Comparison of ENCODE assay signal across 10 cellular contexts in the genomic region with DNA sequence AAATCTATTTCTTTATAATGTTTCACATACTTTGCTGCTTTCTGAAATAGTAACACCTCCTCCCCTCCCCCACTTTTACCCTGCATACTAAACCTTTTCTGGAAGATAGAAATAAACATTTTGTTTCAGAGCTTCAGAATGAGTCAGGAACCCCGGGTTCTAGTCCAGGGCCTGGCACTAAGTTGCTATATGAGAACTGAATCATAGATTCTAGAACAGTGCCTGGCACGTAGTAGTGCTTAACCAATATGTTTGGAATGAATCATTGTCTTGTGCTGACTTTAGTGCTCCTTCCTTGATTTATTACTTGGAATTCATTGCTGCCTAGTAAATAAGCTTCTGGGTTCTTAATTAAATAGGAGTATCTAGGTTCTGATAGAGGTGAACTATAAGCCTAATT. TPM values are rescaled to one million over a fixed set of nuclear protein-coding genes. Genes with fewer than 3 reads are reported as not detected.
A peak's percentile ranks its signal among the peaks of the same experiment; 100 is the strongest.
DNase-seq lines count a peak whose midpoint lies in the region; ATAC-seq, FAIRE-seq and TF ChIP-seq lines count a peak whose summit lies in the region.
"Had no signal": no experiment of that assay in that cellular context is flagged by ENCODE, and none has a peak within 500 bp of the region (broad histone marks: within the 10 kb centered on the region; RNA-seq: fewer than 3 reads in every experiment).

No MANE protein-coding gene starts in this region.

- H4K20me1 ChIP-seq in keratinocyte (ENCODE audit: control insufficient read depth, extremely low read depth, insufficient read depth, low read length): no peaks in the 10 kb centered on the region

- ATAC-seq in activated CD4-positive, alpha-beta T cell treated with anti-CD3 and anti-CD28 coated beads for 36 hours: peak; percentile 95
- peak; percentile 67 for ATAC-seq in activated CD8-positive, alpha-beta T cell treated with anti-CD3 and anti-CD28 coated beads, Interleukin-2, amount 10 ng/mL, durations not matched to agents 7 days and 5 days
- ATAC-seq in HG03097 (IDR thresholded peaks at IDR 0.05; ENCODE audit: low FRiP score, unreplicated experiment): no peak

- no peaks in the 10 kb centered on the region for H3K36me3 ChIP-seq in keratinocyte (ENCODE audit: control insufficient read depth in 2 of 2, extremely low read depth in 1 of 2, insufficient read depth in 2 of 2, low read length in 2 of 2)
- H3K36me3 ChIP-seq in stomach: no peaks in the 10 kb centered on the region
- H3K36me3 ChIP-seq: right lobe of liver had no signal

- no peak for TF ChIP-seq EP300 in stomach (IDR thresholded peaks at IDR 0.05)

- dilution Hi-C loops in keratinocyte (cut with MboI; ENCODE audit: extremely low pct_ligation_motif_present, low sequenced_read_pairs): no loop called here

- 16 to 36% (median 22%) methylated on average over 2 of the region's 2 CpGs for WGBS in stomach, 5 donors

- H3K27me3 ChIP-seq in keratinocyte (ENCODE audit: control insufficient read depth, extremely low read depth, insufficient read depth, low read length) (no peaks in the 10 kb centered on the region), stomach (no peaks in the 10 kb centered on the region)
- H3K27me3 ChIP-seq: right lobe of liver had no signal

- H3K27me3 Mint-ChIP-seq in activated CD4-positive, alpha-beta T cell treated with anti-CD3 and anti-CD28 coated beads for 36 hours: no peaks in the 10 kb centered on the region
- no peaks in the 10 kb centered on the region for H3K27me3 Mint-ChIP-seq in activated CD8-positive, alpha-beta T cell treated with anti-CD3 and anti-CD28 coated beads, Interleukin-2, amount 10 ng/mL, durations not matched to agents 7 days and 5 days (ENCODE audit: low read depth)

- H3K4me1 ChIP-seq in keratinocyte (ENCODE audit: control insufficient read depth, extremely low read depth, insufficient read depth, low read length) (peaks cover 52% of the 10 kb centered on the region), stomach (peaks cover 42 to 96% (median 81%) of the 10 kb centered on the region in 4 donors)

- H3K27ac Mint-ChIP-seq in activated CD4-positive, alpha-beta T cell treated with anti-CD3 and anti-CD28 coated beads for 36 hours: peak overlapping the region; percentile 99
- peak overlapping the region; percentile 77 for H3K27ac Mint-ChIP-seq in activated CD8-positive, alpha-beta T cell treated with anti-CD3 and anti-CD28 coated beads, Interleukin-2, amount 10 ng/mL, durations not matched to agents 7 days and 5 days

- peak; percentile 83 for DNase-seq in activated CD4-positive, alpha-beta T cell treated with anti-CD3 and anti-CD28 coated beads for 36 hours
- no peak for DNase-seq in activated CD4-positive, alpha-beta T cell treated with anti-CD3 and anti-CD28 coated beads, Interleukin-2, amount 50 U/mL, for 4 hours
- DNase-seq in activated CD8-positive, alpha-beta T cell treated with anti-CD3 and anti-CD28 coated beads, Interleukin-2, amount 10 ng/mL, durations not matched to agents 7 days and 5 days: peak; percentile 36
- DNase-seq in keratinocyte (ENCODE audit: low read depth, low spot score) (peak; percentile 65), stomach (no peak), KBM-7 (no peak), inferior parietal cortex (ENCODE audit: extremely low spot score) (no peak)
- DNase-seq: right lobe of liver had no signal

- peak; percentile 83 for FAIRE-seq in keratinocyte (lab: Jason Lieb, UNC)

- no peaks in the 10 kb centered on the region for H3K9me3 ChIP-seq in keratinocyte (ENCODE audit: control insufficient read depth, low read depth, low read length)
- H3K9me3 ChIP-seq in stomach: no peaks in the 10 kb centered on the region
- H3K9me3 ChIP-seq: right lobe of liver had no signal

- peak overlapping the region; percentile 87 for H3K4me2 ChIP-seq in keratinocyte (ENCODE audit: control insufficient read depth, extremely low read depth, insufficient read depth, low read depth, low read length)

- peaks cover 84% of the 10 kb centered on the region for H3K79me2 ChIP-seq in keratinocyte (ENCODE audit: control insufficient read depth, insufficient read depth, low read length)

- H2AFZ ChIP-seq in keratinocyte (ENCODE audit: control insufficient read depth, low read length): no peak overlapping the region

- in situ Hi-C loops in KBM-7 (cut with MboI; ENCODE audit: low pct_unique_long_range_greater_than_20kb, low sequenced_read_pairs): no loop called here

- H3K9me3 Mint-ChIP-seq in activated CD4-positive, alpha-beta T cell treated with anti-CD3 and anti-CD28 coated beads for 36 hours (ENCODE audit: low read depth): peaks cover 5% of the 10 kb centered on the region
- peaks cover 5% of the 10 kb centered on the region for H3K9me3 Mint-ChIP-seq in activated CD8-positive, alpha-beta T cell treated with anti-CD3 and anti-CD28 coated beads, Interleukin-2, amount 10 ng/mL, durations not matched to agents 7 days and 5 days (ENCODE audit: insufficient read depth)

- H3K4me3 ChIP-seq in keratinocyte (ENCODE audit: control insufficient read depth in 2 of 3, extremely low read depth in 1 of 3, insufficient read depth in 2 of 3, low read depth in 1 of 3, low read length in 3 of 3): peak overlapping the region in 2 of 3 experiments; percentile 32 to 41
- no peak overlapping the region for H3K4me3 ChIP-seq in stomach
- H3K4me3 ChIP-seq: right lobe of liver had no signal

- H3K27ac ChIP-seq in keratinocyte (ENCODE audit: control insufficient read depth, insufficient read depth, low read length): peak overlapping the region; percentile 83
- peak overlapping the region in 4 of 5 donors; percentile 55 to 71 (median 58) for H3K27ac ChIP-seq in stomach
- H3K27ac ChIP-seq: C4-2B, right lobe of liver had no signal

- POLR2A ChIA-PET in activated CD4-positive, alpha-beta T cell treated with anti-CD3 and anti-CD28 coated beads for 36 hours (lab: Charles Lee): interaction anchor here (1.0 kb wide), 1 partner anchor 13 kb away, joined by 3 read pairs; no protein-coding TSS in a partner anchor
- POLR2A ChIA-PET in activated CD8-positive, alpha-beta T cell treated with anti-CD3 and anti-CD28 coated beads, Interleukin-2, amount 10 ng/mL, durations not matched to agents 7 days and 5 days (lab: Charles Lee): interaction anchor here (0.8 to 1.8 kb wide), 2 partner anchors 10 to 17 kb away, joined by 3 to 5 read pairs; no protein-coding TSS in a partner anchor

- peak overlapping the region; percentile 26 for H3K9ac ChIP-seq in keratinocyte (ENCODE audit: control insufficient read depth, extremely low read depth, insufficient read depth, low read length)

- H3K4me1 Mint-ChIP-seq in activated CD4-positive, alpha-beta T cell treated with anti-CD3 and anti-CD28 coated beads for 36 hours: peaks cover 86% of the 10 kb centered on the region
- H3K4me1 Mint-ChIP-seq in activated CD8-positive, alpha-beta T cell treated with anti-CD3 and anti-CD28 coated beads, Interleukin-2, amount 10 ng/mL, durations not matched to agents 7 days and 5 days (ENCODE audit: low read depth): peaks cover 80% of the 10 kb centered on the region

- CTCF ChIA-PET in activated CD4-positive, alpha-beta T cell treated with anti-CD3 and anti-CD28 coated beads for 36 hours (lab: Charles Lee): interaction anchor here (0.8 to 7.6 kb wide), 4 partner anchors 13 to 96 kb away, joined by 3 to 49 read pairs (median 3); no protein-coding TSS in a partner anchor
- CTCF ChIA-PET in activated CD8-positive, alpha-beta T cell treated with anti-CD3 and anti-CD28 coated beads, Interleukin-2, amount 10 ng/mL, durations not matched to agents 7 days and 5 days (lab: Charles Lee): interaction anchor here (0.7 kb wide), 1 partner anchor 61 kb away, joined by 3 read pairs; no protein-coding TSS in a partner anchor

- peaks cover 5% of the 10 kb centered on the region for H3K9me1 ChIP-seq in keratinocyte (ENCODE audit: control insufficient read depth, extremely low read depth, insufficient read depth, low read length)

- no peak for TF ChIP-seq POLR2A in stomach (IDR thresholded peaks at IDR 0.05)

- intact Hi-C loops in activated CD4-positive, alpha-beta T cell treated with anti-CD3 and anti-CD28 coated beads for 36 hours (cut with DNase I, micrococcal nuclease): loop anchor here (1.0 to 5.0 kb wide), 8 partner anchors 17 to 304 kb away; no protein-coding TSS in a partner anchor
- intact Hi-C loops in stomach (cut with DNase I; ENCODE audit: low total_unique reads): no loop called here

- peaks cover 29% of the 10 kb centered on the region for H3K36me3 Mint-ChIP-seq in activated CD4-positive, alpha-beta T cell treated with anti-CD3 and anti-CD28 coated beads for 36 hours (ENCODE audit: low read depth)
- peaks cover 47% of the 10 kb centered on the region for H3K36me3 Mint-ChIP-seq in activated CD8-positive, alpha-beta T cell treated with anti-CD3 and anti-CD28 coated beads, Interleukin-2, amount 10 ng/mL, durations not matched to agents 7 days and 5 days (ENCODE audit: low read depth)

- TF ChIP-seq CTCF in keratinocyte (optimal IDR thresholded peaks at IDR 0.05 in 1 of 3, IDR thresholded peaks at IDR 0.05 in 1 of 3, conservative IDR thresholded peaks at IDR 0.05 in 1 of 3; ENCODE audit: extremely low read depth in 1 of 3, insufficient read depth in 2 of 3, low read length in 3 of 3) (no peak), stomach (IDR thresholded peaks at IDR 0.05) (no peak)

- peak overlapping the region; percentile 59 for H3K4me3 Mint-ChIP-seq in activated CD4-positive, alpha-beta T cell treated with anti-CD3 and anti-CD28 coated beads for 36 hours
- peak overlapping the region; percentile 11 for H3K4me3 Mint-ChIP-seq in activated CD8-positive, alpha-beta T cell treated with anti-CD3 and anti-CD28 coated beads, Interleukin-2, amount 10 ng/mL, durations not matched to agents 7 days and 5 days

RNA-seq across cellular contexts. Expression of a gene that starts 18.4 kb away (rescaled TPM):
- 10 to 100 TPM; 65.8 to 94.1 TPM for total RNA-seq in activated CD4-positive, alpha-beta T cell treated with anti-CD3 and anti-CD28 coated beads for 36 hours
- total RNA-seq in activated CD8-positive, alpha-beta T cell treated with anti-CD3 and anti-CD28 coated beads, Interleukin-2, amount 10 ng/mL, durations not matched to agents 7 days and 5 days: 100 to 1,000 TPM; 113 to 115 TPM
- 39.9 to 47.5 TPM (median 39.9 TPM) in 3 replicates for polyA plus RNA-seq in keratinocyte
- polyA plus RNA-seq in keratinocyte (2011; ENCODE audit: low read depth): 90.6 TPM
- 32.3 and 78.4 TPM in 2 replicates for polyA plus RNA-seq in keratinocyte (2011; cell fraction: cytosol; rRNA removed)
- polyA plus RNA-seq in keratinocyte (2011; cell fraction: nucleus; rRNA removed): 41.0 and 47.4 TPM in 2 replicates
- 29.9 and 35.6 TPM in 2 replicates for polyA plus RNA-seq in keratinocyte (2012; ENCODE audit: low replicate concordance)
- polyA minus RNA-seq in keratinocyte: 17.6 to 69.7 TPM (median 56.0 TPM) in 3 replicates
- polyA minus RNA-seq in keratinocyte (2011; cell fraction: cytosol; rRNA and poly(A)+ RNA removed): 33.8 TPM
- polyA minus RNA-seq in keratinocyte (2011; cell fraction: nucleus; rRNA and poly(A)+ RNA removed): 23.0 and 45.7 TPM in 2 replicates
- total RNA-seq in stomach: 100 to 1,000 TPM in 2 of 5 donors, 10 to 100 TPM in 3; 15.6 to 119 (median 56.4) TPM
- 10 to 100 TPM; 14.1 to 39.1 (median 24.0) TPM for polyA plus RNA-seq in stomach

Comparison
In these comparisons a context has a peak if more than half of its experiments do, and no peak if none do; other contexts are left out.
1. DNase-seq: peak in activated CD4-positive, alpha-beta T cell treated with anti-CD3 and anti-CD28 coated beads for 36 hours (single experiment), activated CD8-positive, alpha-beta T cell treated with anti-CD3 and anti-CD28 coated beads, Interleukin-2, amount 10 ng/mL, durations not matched to agents 7 days and 5 days (single experiment) and keratinocyte (single experiment); none in activated CD4-positive, alpha-beta T cell treated with anti-CD3 and anti-CD28 coated beads, Interleukin-2, amount 50 U/mL, for 4 hours (0 of 2), stomach (single experiment), KBM-7 (single experiment) and inferior parietal cortex (single experiment).
2. H3K4me3 ChIP-seq: peak in keratinocyte (2 of 3); none in stomach (0 of 4).